Comparison of ENCODE assay signal across 3 cellular contexts in genomic region chr13:97577026-97577425, GRCh38.
TF ChIP-seq lines count a peak whose summit lies in the region.

No MANE protein-coding gene starts in this region.

TF ChIP-seq in A549, 52 proteins besides CTCF, POLR2A, EP300 and RAD21:
- no peak for TF ChIP-seq KDM5A (IDR thresholded peaks at IDR 0.05)
- peak; percentile 69 for TF ChIP-seq MAFK (IDR thresholded peaks at IDR 0.05; ENCODE audit: partially characterized antibody)
- TF ChIP-seq E2F6 (IDR thresholded peaks at IDR 0.05; ENCODE audit: borderline replicate concordance, low read depth): no peak
- peak; percentile 52 for TF ChIP-seq NFE2L2 (conservative IDR thresholded peaks at IDR 0.05; ENCODE audit: low read length)

TF ChIP-seq in IMR-90, 13 proteins besides CTCF, POLR2A, EP300 and RAD21:
- no peak for TF ChIP-seq ELK1 (IDR thresholded peaks at IDR 0.05; ENCODE audit: borderline replicate concordance, low read depth, low read length)
- TF ChIP-seq MAZ (IDR thresholded peaks at IDR 0.05; ENCODE audit: borderline replicate concordance, low read depth, low read length): no peak
- TF ChIP-seq MAFK (IDR thresholded peaks at IDR 0.05; ENCODE audit: low read depth, low read length): peak; percentile 64
- TF ChIP-seq NFE2L2 (IDR thresholded peaks at IDR 0.05; ENCODE audit: low read depth, low read length): peak; percentile 87
- TF ChIP-seq BHLHE40 (IDR thresholded peaks at IDR 0.05; ENCODE audit: low read depth, low read length): no peak

TF ChIP-seq in H1, 55 proteins besides CTCF, POLR2A, EP300 and RAD21:
- TF ChIP-seq MAFK (IDR thresholded peaks at IDR 0.05; ENCODE audit: low read depth, low read length): peak; percentile 30; the same call in 1 of the 2 replicates
- TF ChIP-seq TAF7 (optimal IDR thresholded peaks at IDR 0.05; ENCODE audit: borderline replicate concordance, low read depth, low read length): no peak
